ENCODE assay signal across 19 cellular contexts in the genomic region with DNA sequence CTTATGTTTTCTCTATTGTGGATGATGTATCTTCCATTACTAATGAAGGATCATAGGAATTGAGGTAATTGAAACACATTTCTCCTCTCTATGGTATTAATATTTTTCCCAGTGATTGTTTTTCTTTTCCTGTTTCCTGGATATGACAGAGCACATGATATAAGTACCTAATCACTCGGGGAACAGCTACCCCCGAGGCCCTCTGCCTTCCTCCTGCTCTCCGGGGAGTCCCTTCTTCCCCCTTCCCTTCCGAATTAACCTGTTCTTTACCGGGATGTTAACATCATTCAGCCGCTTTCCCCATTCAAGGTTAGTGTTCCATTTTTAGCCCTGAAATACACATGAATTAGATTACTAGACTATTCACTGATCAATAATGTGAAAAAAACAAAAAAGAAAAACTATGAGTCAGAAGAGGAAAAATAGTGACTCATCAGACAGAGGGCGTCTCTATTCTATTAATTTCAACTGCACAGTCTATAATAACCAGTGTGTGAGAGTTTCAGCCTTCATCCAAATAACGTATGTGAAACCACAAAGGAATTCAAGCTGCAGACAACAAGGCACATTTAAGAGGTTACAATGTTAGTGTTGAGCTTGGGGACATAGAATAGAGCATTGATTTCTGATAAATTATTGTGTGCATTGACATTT.
A peak's percentile ranks its signal among the peaks of the same experiment; 100 is the strongest.
DNase-seq lines count a peak whose midpoint lies in the region; ATAC-seq and TF ChIP-seq lines count a peak whose summit lies in the region.
"Had no signal": no experiment of that assay in that cellular context is flagged by ENCODE, and none has a peak within 500 bp of the region (broad histone marks: within the 10 kb centered on the region; RNA-seq: fewer than 3 reads in every experiment).

No MANE protein-coding gene starts in this region.

- no peaks in the 10 kb centered on the region for H3K27me3 ChIP-seq in fibroblast of lung (ENCODE audit: control insufficient read depth, insufficient read depth, low read length)
- H3K27me3 ChIP-seq: Peyer's patch had no signal

- no peak overlapping the region for H3K4me3 ChIP-seq in fibroblast of lung (replicated peaks in 1 of 4; ENCODE audit: control extremely low read depth in 1 of 4, insufficient read depth in 1 of 4, low read depth in 3 of 4, low read length in 4 of 4)
- H3K4me3 ChIP-seq: GM23338, Peyer's patch had no signal

- H3K4me1 Mint-ChIP-seq in stimulated activated naive CD8-positive, alpha-beta T cell treated with anti-CD3 and anti-CD28 coated beads, Interleukin-15, amount 100 ng/mL, for 72 hours, result peaks cover 6% of the 10 kb centered on the region
- no peaks in the 10 kb centered on the region for H3K4me1 Mint-ChIP-seq in naive thymus-derived CD8-positive, alpha-beta T cell

- no peak overlapping the region for H3K27ac Mint-ChIP-seq in stimulated activated naive CD8-positive, alpha-beta T cell treated with anti-CD3 and anti-CD28 coated beads, Interleukin-15, amount 100 ng/mL, for 72 hours
- no peak overlapping the region for H3K27ac Mint-ChIP-seq in naive thymus-derived CD8-positive, alpha-beta T cell
- H3K27ac Mint-ChIP-seq: activated CD8-positive, alpha-beta T cell treated with anti-CD3 and anti-CD28 coated beads for 36 hours; GM23338; mesothelial cell of epicardium had no signal

- POLR2A ChIA-PET in naive thymus-derived CD8-positive, alpha-beta T cell (lab: Charles Lee), result no interaction called here

- no peaks in the 10 kb centered on the region for H3K4me1 ChIP-seq in fibroblast of lung (ENCODE audit: control insufficient read depth, extremely low read depth, insufficient read depth, low read length)
- H3K4me1 ChIP-seq: Peyer's patch had no signal

- H3K9me3 ChIP-seq in fibroblast of lung (ENCODE audit: control insufficient read depth, insufficient read depth, low read depth, low read length), result no peaks in the 10 kb centered on the region
- H3K9me3 ChIP-seq: Peyer's patch had no signal

- no peak overlapping the region for H3K9ac ChIP-seq in fibroblast of lung (ENCODE audit: insufficient read depth, low read length)

- no peaks in the 10 kb centered on the region for H3K36me3 Mint-ChIP-seq in naive thymus-derived CD8-positive, alpha-beta T cell
- H3K36me3 Mint-ChIP-seq: mesothelial cell of epicardium had no signal

- H3K27ac ChIP-seq in fibroblast of lung (ENCODE audit: insufficient read depth, low read length), result no peak overlapping the region
- H3K27ac ChIP-seq: Peyer's patch had no signal

- in situ Hi-C loops in SK-MEL-5 (cut with HindIII; ENCODE audit: low pct_unique_long_range_greater_than_20kb, low sequenced_read_pairs), result no loop called here

- DNase-seq in stimulated activated naive CD8-positive, alpha-beta T cell treated with anti-CD3 and anti-CD28 coated beads, Interleukin-15, amount 100 ng/mL, for 72 hours, result no peak
- DNase-seq in stimulated activated naive CD8-positive, alpha-beta T cell treated with anti-CD3 and anti-CD28 coated beads, Interleukin-15, Interleukin-2, amounts not matched to agents 100 U/mL and 50 U/mL, for 24 hours, result no peak
- peak; percentile 86 for DNase-seq in SK-MEL-5 (ENCODE audit: low read depth, low spot score)
- DNase-seq in fibroblast of lung (ENCODE audit: low read depth in 2 of 2), result peak; percentile 52 to 58
- DNase-seq in NCI-H1048 (lab: John Stamatoyannopoulos, UW), result no peak
- no peak for DNase-seq in naive thymus-derived CD8-positive, alpha-beta T cell
- DNase-seq: activated CD8-positive, alpha-beta T cell treated with anti-CD3 and anti-CD28 coated beads for 36 hours; central memory CD4-positive, alpha-beta T cell; effector CD8-positive, alpha-beta T cell; hypothalamus; kidney glomerular epithelial cell; NCI-H1417 treated with DMSO at 0.1 percent for 48 hours; NCI-H2171 treated with DMSO at 0.1 percent for 48 hours; NCI-H82; Peyer's patch had no signal

- TF ChIP-seq CTCF in fibroblast of lung (conservative IDR thresholded peaks at IDR 0.05 in 1 of 2, IDR thresholded peaks at IDR 0.05 in 1 of 2; ENCODE audit: low read depth in 1 of 2, low read length in 2 of 2), result no peak

- no peak overlapping the region for H2AFZ ChIP-seq in fibroblast of lung (ENCODE audit: low read length)
- H2AFZ ChIP-seq: GM23338 had no signal

- H3K4me2 ChIP-seq in fibroblast of lung (ENCODE audit: extremely low read depth, insufficient read depth, low read length), result no peak overlapping the region
- H3K4me2 ChIP-seq: GM23338 had no signal

- no peaks in the 10 kb centered on the region for H3K36me3 ChIP-seq in fibroblast of lung (ENCODE audit: control insufficient read depth, insufficient read depth, low read length)
- H3K36me3 ChIP-seq: Peyer's patch had no signal

- peak; percentile 28 for ATAC-seq in stimulated activated naive CD8-positive, alpha-beta T cell treated with anti-CD3 and anti-CD28 coated beads, Interleukin-15, amount 100 ng/mL, for 72 hours
- ATAC-seq in stimulated activated naive CD8-positive, alpha-beta T cell treated with anti-CD3 and anti-CD28 coated beads, Interleukin-15, Interleukin-2, amounts not matched to agents 100 U/mL and 50 U/mL, for 24 hours, result no peak
- ATAC-seq in GM21723 (IDR thresholded peaks at IDR 0.05; ENCODE audit: unreplicated experiment) (no peak), HG02885 (IDR thresholded peaks at IDR 0.05; ENCODE audit: poor library complexity, unreplicated experiment) (no peak)
- no peak for ATAC-seq in naive thymus-derived CD8-positive, alpha-beta T cell
- ATAC-seq: activated CD8-positive, alpha-beta T cell treated with anti-CD3 and anti-CD28 coated beads for 36 hours had no signal

- H4K20me1 ChIP-seq in fibroblast of lung (ENCODE audit: control insufficient read depth, extremely low read depth, insufficient read depth, low read length), result no peaks in the 10 kb centered on the region

- no peak overlapping the region for H3K4me3 Mint-ChIP-seq in stimulated activated naive CD8-positive, alpha-beta T cell treated with anti-CD3 and anti-CD28 coated beads, Interleukin-15, amount 100 ng/mL, for 72 hours
- no peak overlapping the region for H3K4me3 Mint-ChIP-seq in naive thymus-derived CD8-positive, alpha-beta T cell
- H3K4me3 Mint-ChIP-seq: activated CD8-positive, alpha-beta T cell treated with anti-CD3 and anti-CD28 coated beads for 36 hours; GM23338; mesothelial cell of epicardium had no signal

- no peaks in the 10 kb centered on the region for H3K9me3 Mint-ChIP-seq in stimulated activated naive CD8-positive, alpha-beta T cell treated with anti-CD3 and anti-CD28 coated beads, Interleukin-15, amount 100 ng/mL, for 72 hours
- no peaks in the 10 kb centered on the region for H3K9me3 Mint-ChIP-seq in naive thymus-derived CD8-positive, alpha-beta T cell
- H3K9me3 Mint-ChIP-seq: activated CD8-positive, alpha-beta T cell treated with anti-CD3 and anti-CD28 coated beads for 36 hours; GM23338; mesothelial cell of epicardium had no signal

- H3K79me2 ChIP-seq in fibroblast of lung (ENCODE audit: control insufficient read depth, insufficient read depth, low read length), result no peaks in the 10 kb centered on the region

- H3K27me3 Mint-ChIP-seq in stimulated activated naive CD8-positive, alpha-beta T cell treated with anti-CD3 and anti-CD28 coated beads, Interleukin-15, amount 100 ng/mL, for 72 hours, result peaks cover 38% of the 10 kb centered on the region
- H3K27me3 Mint-ChIP-seq in naive thymus-derived CD8-positive, alpha-beta T cell, result peaks cover 10 to 60% (median 24%) of the 10 kb centered on the region in 5 donors

Comparison
In these comparisons a context has a peak if more than half of its experiments do, and no peak if none do; other contexts are left out.
1. DNase-seq: peak in SK-MEL-5 (single experiment) and fibroblast of lung (2 of 2); none in stimulated activated naive CD8-positive, alpha-beta T cell treated with anti-CD3 and anti-CD28 coated beads, Interleukin-15, amount 100 ng/mL, for 72 hours (0 of 2), stimulated activated naive CD8-positive, alpha-beta T cell treated with anti-CD3 and anti-CD28 coated beads, Interleukin-15, Interleukin-2, amounts not matched to agents 100 U/mL and 50 U/mL, for 24 hours (single experiment), NCI-H1048 (single experiment) and naive thymus-derived CD8-positive, alpha-beta T cell (0 of 10).